In the genomic region with DNA sequence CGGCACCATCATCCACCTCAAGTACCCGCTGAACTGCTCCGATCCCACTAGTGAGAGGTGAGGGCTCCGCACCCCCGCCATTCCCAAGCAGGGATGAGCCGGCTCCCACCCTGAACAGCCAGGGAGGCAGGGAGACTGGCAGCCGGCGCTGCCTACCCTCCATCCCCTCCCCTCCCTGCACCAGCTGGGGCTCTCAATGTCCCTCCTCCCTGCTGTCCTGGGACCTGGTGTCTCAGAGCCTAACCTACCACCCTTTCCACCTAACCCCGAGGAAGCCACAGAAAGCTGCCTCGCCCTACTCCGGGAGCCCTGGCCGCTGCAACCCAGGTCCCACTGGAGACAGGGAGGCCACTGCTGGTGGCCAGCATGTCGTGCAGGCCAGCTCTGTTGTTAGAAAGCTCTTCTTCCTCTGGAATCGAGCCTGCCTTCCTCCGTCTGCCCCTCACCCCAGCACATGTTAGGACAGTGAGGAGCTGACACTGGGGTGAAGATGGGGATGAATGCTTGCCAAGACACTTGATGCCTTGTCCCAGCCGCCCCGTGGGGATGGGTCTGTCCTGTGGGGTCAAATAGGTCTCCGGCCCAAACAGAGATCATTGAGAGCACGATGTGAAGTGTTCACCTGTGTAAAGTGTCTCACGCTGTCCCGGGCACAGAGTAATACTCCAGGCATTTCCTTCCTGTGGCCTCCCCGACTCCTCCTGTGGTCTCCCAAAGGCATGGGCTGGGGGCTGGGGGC, we compare ENCODE assay signal across 11 cellular contexts. TPM values are rescaled to one million over a fixed set of nuclear protein-coding genes. Genes with fewer than 3 reads are reported as not detected.
A peak's percentile ranks its signal among the peaks of the same experiment; 100 is the strongest.
DNase-seq lines count a peak whose midpoint lies in the region; ATAC-seq and TF ChIP-seq lines count a peak whose summit lies in the region.
"Had no signal": no experiment of that assay in that cellular context is flagged by ENCODE, and none has a peak within 500 bp of the region (broad histone marks: within the 10 kb centered on the region; RNA-seq: fewer than 3 reads in every experiment).

No MANE protein-coding gene starts in this region.

- TF ChIP-seq CTCF in mucosa of descending colon (IDR thresholded peaks at IDR 0.05) = no peak

- H3K4me3 Mint-ChIP-seq in activated naive CD8-positive, alpha-beta T cell treated with anti-CD3 and anti-CD28 coated beads, Interleukin-2, amount 50 U/mL, for 24 hours = peak overlapping the region; percentile 93

- no peaks in the 10 kb centered on the region for H3K36me3 ChIP-seq in mucosa of descending colon (ENCODE audit: low read depth)
- H3K36me3 ChIP-seq: cardiac muscle cell had no signal

- peaks cover 5% of the 10 kb centered on the region for H3K27me3 Mint-ChIP-seq in activated naive CD8-positive, alpha-beta T cell treated with anti-CD3 and anti-CD28 coated beads, Interleukin-2, amount 50 U/mL, for 24 hours

- peaks cover 53% of the 10 kb centered on the region for H3K36me3 Mint-ChIP-seq in activated naive CD8-positive, alpha-beta T cell treated with anti-CD3 and anti-CD28 coated beads, Interleukin-2, amount 50 U/mL, for 24 hours (ENCODE audit: low read depth)

- H3K4me3 ChIP-seq in mucosa of descending colon = no peak overlapping the region
- H3K4me3 ChIP-seq: cardiac muscle cell had no signal

- H3K9me3 ChIP-seq in mucosa of descending colon = no peaks in the 10 kb centered on the region

- peak; percentile 39 to 52 for DNase-seq in stimulated activated CD4-positive, alpha-beta T cell treated with anti-CD3 and anti-CD28 coated beads, Interleukin-2, amount 100 ng/mL, for 24 hours
- DNase-seq in stimulated activated CD4-positive, alpha-beta T cell treated with anti-CD3 and anti-CD28 coated beads, Interleukin-4, amount 100 ng/mL, for 4 hours = no peak
- DNase-seq in activated naive CD8-positive, alpha-beta T cell treated with anti-CD3 and anti-CD28 coated beads, Interleukin-2, amount 50 U/mL, for 24 hours = peak; percentile 41
- peak in 2 of 3 donors; percentile 36 to 58 for DNase-seq in mucosa of descending colon
- no peak for DNase-seq in NCI-H2107 treated with DMSO at 0.1 percent for 48 hours (lab: John Stamatoyannopoulos, UW; ENCODE audit: unreplicated experiment)
- DNase-seq in GM19238 (ENCODE audit: insufficient read length, low spot score) = no peak
- no peak for DNase-seq in NCI-H345 (lab: John Stamatoyannopoulos, UW)
- DNase-seq: COR-L47 had no signal

- intact Hi-C loops in mucosa of descending colon (cut with DNase I, micrococcal nuclease) = no loop called here

- no peak for ATAC-seq in activated naive CD8-positive, alpha-beta T cell treated with anti-CD3 and anti-CD28 coated beads, Interleukin-2, amount 50 U/mL, for 24 hours
- no peak for ATAC-seq in mucosa of descending colon
- ATAC-seq in GM21529 (IDR thresholded peaks at IDR 0.05; ENCODE audit: unreplicated experiment) = no peak

- peak overlapping the region; percentile 99 for H3K27ac Mint-ChIP-seq in activated naive CD8-positive, alpha-beta T cell treated with anti-CD3 and anti-CD28 coated beads, Interleukin-2, amount 50 U/mL, for 24 hours

- no peaks in the 10 kb centered on the region for H3K9me3 Mint-ChIP-seq in activated naive CD8-positive, alpha-beta T cell treated with anti-CD3 and anti-CD28 coated beads, Interleukin-2, amount 50 U/mL, for 24 hours

- H3K4me1 ChIP-seq in mucosa of descending colon (ENCODE audit: low read depth) = peaks cover 16% of the 10 kb centered on the region

- H3K4me1 Mint-ChIP-seq in activated naive CD8-positive, alpha-beta T cell treated with anti-CD3 and anti-CD28 coated beads, Interleukin-2, amount 50 U/mL, for 24 hours = peaks cover 78% of the 10 kb centered on the region

RNA-seq across cellular contexts. Expression of a gene that starts 1.1 kb away (rescaled TPM):
- total RNA-seq in mucosa of descending colon = 10 to 100 TPM; 37.4 to 61.7 (median 51.7) TPM

RNA-seq across cellular contexts. Expression of a gene that starts 8.5 kb away (rescaled TPM):
- total RNA-seq in mucosa of descending colon = 100 to 1,000 TPM; 113 to 175 (median 130) TPM

RNA-seq across cellular contexts. Expression of a gene that starts 8.7 kb away (rescaled TPM):
- not detected for total RNA-seq in mucosa of descending colon
- total RNA-seq: cardiac muscle cell, kidney epithelial cell had no signal

RNA-seq across cellular contexts. Expression of a gene that starts 18.2 kb away (rescaled TPM):
- 100 to 1,000 TPM; 204 to 266 (median 209) TPM for total RNA-seq in mucosa of descending colon

RNA-seq across cellular contexts. Expression of a gene that starts 18.4 kb away (rescaled TPM):
- 10 to 100 TPM; 29.6 to 33.7 (median 33.4) TPM for total RNA-seq in mucosa of descending colon

Comparison
In these comparisons a context has a peak if more than half of its experiments do, and no peak if none do; other contexts are left out.
1. DNase-seq: peak in stimulated activated CD4-positive, alpha-beta T cell treated with anti-CD3 and anti-CD28 coated beads, Interleukin-2, amount 100 ng/mL, for 24 hours (2 of 2), activated naive CD8-positive, alpha-beta T cell treated with anti-CD3 and anti-CD28 coated beads, Interleukin-2, amount 50 U/mL, for 24 hours (single experiment) and mucosa of descending colon (2 of 3); none in stimulated activated CD4-positive, alpha-beta T cell treated with anti-CD3 and anti-CD28 coated beads, Interleukin-4, amount 100 ng/mL, for 4 hours (0 of 2), NCI-H2107 treated with DMSO at 0.1 percent for 48 hours (single experiment), GM19238 (single experiment) and NCI-H345 (single experiment).